In the genomic region with DNA sequence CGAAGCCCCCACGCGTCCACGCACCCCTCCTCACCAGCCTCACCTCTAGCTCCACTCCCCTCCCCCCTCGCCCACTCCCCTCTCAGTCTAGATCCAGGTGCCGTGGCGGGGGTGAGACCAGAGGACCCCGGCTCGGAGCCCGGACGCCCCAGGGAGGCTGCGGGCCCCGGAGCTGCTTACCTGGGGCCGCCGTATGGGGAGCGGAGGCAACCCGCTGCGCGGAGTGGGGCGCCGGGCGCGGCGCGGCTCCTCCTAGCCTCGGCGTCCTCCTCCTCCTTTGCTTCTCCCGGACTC, we compare ENCODE assay signal across 1 cellular context.
TF ChIP-seq lines count a peak whose summit lies in the region.

No MANE protein-coding gene starts in this region.

TF ChIP-seq in GM12878, 131 proteins besides CTCF, POLR2A, EP300 and RAD21 (continued from another document):
- no peak for TF ChIP-seq STAT3 (IDR thresholded peaks at IDR 0.05; ENCODE audit: low read depth, low read length)
- TF ChIP-seq, protein P1, sequence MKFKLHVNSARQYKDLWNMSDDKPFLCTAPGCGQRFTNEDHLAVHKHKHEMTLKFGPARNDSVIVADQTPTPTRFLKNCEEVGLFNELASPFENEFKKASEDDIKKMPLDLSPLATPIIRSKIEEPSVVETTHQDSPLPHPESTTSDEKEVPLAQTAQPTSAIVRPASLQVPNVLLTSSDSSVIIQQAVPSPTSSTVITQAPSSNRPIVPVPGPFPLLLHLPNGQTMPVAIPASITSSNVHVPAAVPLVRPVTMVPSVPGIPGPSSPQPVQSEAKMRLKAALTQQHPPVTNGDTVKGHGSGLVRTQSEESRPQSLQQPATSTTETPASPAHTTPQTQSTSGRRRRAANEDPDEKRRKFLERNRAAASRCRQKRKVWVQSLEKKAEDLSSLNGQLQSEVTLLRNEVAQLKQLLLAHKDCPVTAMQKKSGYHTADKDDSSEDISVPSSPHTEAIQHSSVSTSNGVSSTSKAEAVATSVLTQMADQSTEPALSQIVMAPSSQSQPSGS (IDR thresholded peaks at IDR 0.05; ENCODE audit: low read length) = no peak
- TF ChIP-seq HCFC1 (IDR thresholded peaks at IDR 0.05; ENCODE audit: low read length) = no peak
- TF ChIP-seq HDAC2 (IDR thresholded peaks at IDR 0.05) = no peak
- no peak for TF ChIP-seq FOXK2 (IDR thresholded peaks at IDR 0.05)
